In the genomic region with DNA sequence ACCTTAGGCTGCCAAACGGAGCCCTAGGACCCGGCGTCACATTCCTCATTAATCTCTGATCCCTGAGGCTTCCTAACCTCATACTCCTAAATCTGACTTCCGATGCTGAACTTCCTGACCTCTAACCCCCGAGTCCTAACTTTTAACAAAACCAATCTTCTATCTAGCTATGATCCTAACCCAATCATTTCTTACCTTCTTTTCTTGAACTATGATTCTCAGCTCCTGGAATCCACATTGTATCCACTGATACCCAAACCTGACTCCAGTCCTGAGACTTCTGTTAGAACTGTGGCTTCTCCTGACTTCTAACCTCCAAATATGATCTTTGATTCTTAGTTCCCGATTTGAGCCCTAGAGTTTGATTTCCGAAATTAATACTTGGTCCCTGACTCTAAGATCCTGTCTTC, we compare ENCODE assay signal across 8 cellular contexts. TPM values are rescaled to one million over a fixed set of nuclear protein-coding genes. Genes with fewer than 3 reads are reported as not detected.
DNase-seq lines count a peak whose midpoint lies in the region; ATAC-seq, FAIRE-seq and TF ChIP-seq lines count a peak whose summit lies in the region.

No MANE protein-coding gene starts in this region.

- no peak for ATAC-seq in activated T-cell treated with anti-CD3 and anti-CD28 coated beads, Interleukin-2, amount 50 U/mL, for 4 hours
- ATAC-seq in activated naive CD8-positive, alpha-beta T cell treated with anti-CD3 and anti-CD28 coated beads, Interleukin-2, amount 10 ng/mL, durations not matched to agents 7 days and 5 days (ENCODE audit: low read depth) = no peak
- ATAC-seq in HepG2 (no peak), HG03354 (IDR thresholded peaks at IDR 0.05; ENCODE audit: poor library complexity, severe bottlenecking, unreplicated experiment) (no peak)

- TF ChIP-seq EP300 in HepG2 (IDR thresholded peaks at IDR 0.05; ENCODE audit: low read depth in 2 of 2, low read length in 2 of 2) (no peak), HepG2 (CRISPR knock-in tag; IDR thresholded peaks at IDR 0.05; ENCODE audit: borderline replicate concordance) (no peak)

- TF ChIP-seq RAD21 in HepG2 (CRISPR knock-in tag; IDR thresholded peaks at IDR 0.05) = no peak

- peak; percentile 23 for FAIRE-seq in HepG2 (lab: Jason Lieb, UNC)

- 2% methylated on average over 7 of the region's 7 CpGs for WGBS in HepG2 (ENCODE audit: low lambda C conversion rate)

- H3K27ac Mint-ChIP-seq in activated naive CD8-positive, alpha-beta T cell treated with anti-CD3 and anti-CD28 coated beads, Interleukin-2, amount 10 ng/mL, durations not matched to agents 7 days and 5 days = peak overlapping the region; percentile 85

- no peaks in the 10 kb centered on the region for H4K20me1 ChIP-seq in HepG2 (ENCODE audit: insufficient read depth, low read length)

- TF ChIP-seq CTCF in HepG2 (CRISPR knock-in tag; IDR thresholded peaks at IDR 0.05) (no peak), tibial artery (IDR thresholded peaks at IDR 0.05) (no peak)

- in situ Hi-C loops in HepG2 (cut with HindIII; ENCODE audit: extremely low pct_ligation_motif_present, low pct_unique_long_range_greater_than_20kb) = loop anchor here (25.0 kb wide), 1 partner anchor 163 kb away; a partner anchor contains a TSS

- no peaks in the 10 kb centered on the region for H3K27me3 Mint-ChIP-seq in activated T-cell treated with anti-CD3 and anti-CD28 coated beads, Interleukin-2, amount 50 U/mL, for 4 hours (ENCODE audit: low read depth)
- H3K27me3 Mint-ChIP-seq in activated naive CD8-positive, alpha-beta T cell treated with anti-CD3 and anti-CD28 coated beads, Interleukin-2, amount 10 ng/mL, durations not matched to agents 7 days and 5 days = no peaks in the 10 kb centered on the region

- H3K4me2 ChIP-seq in HepG2 (ENCODE audit: low read depth, low read length) = peak overlapping the region; percentile 79

- H3K4me1 ChIP-seq in HepG2 (ENCODE audit: insufficient read depth, low read length) = peaks cover 37% of the 10 kb centered on the region
- peaks cover 0 to 38% (median 23%) of the 10 kb centered on the region in 4 donors for H3K4me1 ChIP-seq in tibial artery

- H3K9me3 Mint-ChIP-seq in activated T-cell treated with anti-CD3 and anti-CD28 coated beads, Interleukin-2, amount 50 U/mL, for 4 hours = no peaks in the 10 kb centered on the region
- H3K9me3 Mint-ChIP-seq in activated naive CD8-positive, alpha-beta T cell treated with anti-CD3 and anti-CD28 coated beads, Interleukin-2, amount 10 ng/mL, durations not matched to agents 7 days and 5 days = no peaks in the 10 kb centered on the region

- peak overlapping the region; percentile 73 for H3K27ac ChIP-seq in HepG2 (ENCODE audit: extremely low read length, insufficient read depth, low read length)
- H3K27ac ChIP-seq in tibial artery = peak overlapping the region; percentile 82 to 92

- no peak overlapping the region for H2AFZ ChIP-seq in HepG2 (ENCODE audit: low read length)

- H3K27me3 ChIP-seq in HepG2 (ENCODE audit: control insufficient read depth in 1 of 2, insufficient read depth in 2 of 2, low read length in 2 of 2) (no peaks in the 10 kb centered on the region; a peak in 1 of 5 replicates), tibial artery (no peaks in the 10 kb centered on the region)

- no peak for DNase-seq in activated T-cell treated with anti-CD3 and anti-CD28 coated beads, Interleukin-2, amount 50 U/mL, for 4 hours
- DNase-seq in activated T-cell treated with anti-CD3 and anti-CD28 coated beads for 4 hours = no peak
- no peak for DNase-seq in activated naive CD8-positive, alpha-beta T cell treated with anti-CD3 and anti-CD28 coated beads, Interleukin-2, amount 10 ng/mL, durations not matched to agents 7 days and 5 days
- DNase-seq in HepG2 (ENCODE audit: low spot score) = no peak
- DNase-seq in tibial artery = no peak
- DNase-seq in stimulated activated CD4-positive, alpha-beta T cell treated with anti-CD3 and anti-CD28 coated beads, Interleukin-2, amount 100 ng/mL, for 48 hours = no peak
- no peak for DNase-seq in KG1 (lab: John Stamatoyannopoulos, UW)

- TSS peak; percentile 89 for BruUV-seq in HepG2 (replicated peaks; lab: Mats Ljungman, UMichigan)

- H3K4me3 ChIP-seq in HepG2 (replicated peaks in 1 of 3; ENCODE audit: insufficient read depth in 1 of 3, low read depth in 2 of 3, low read length in 3 of 3) (peak overlapping the region; percentile 73 to 87 (median 83)), tibial artery (peak overlapping the region; percentile 63 to 88)

- H3K36me3 Mint-ChIP-seq in activated T-cell treated with anti-CD3 and anti-CD28 coated beads, Interleukin-2, amount 50 U/mL, for 4 hours (ENCODE audit: insufficient read depth) = peaks cover 13% of the 10 kb centered on the region
- peaks cover 20% of the 10 kb centered on the region for H3K36me3 Mint-ChIP-seq in activated naive CD8-positive, alpha-beta T cell treated with anti-CD3 and anti-CD28 coated beads, Interleukin-2, amount 10 ng/mL, durations not matched to agents 7 days and 5 days

- H3K4me1 Mint-ChIP-seq in activated T-cell treated with anti-CD3 and anti-CD28 coated beads, Interleukin-2, amount 50 U/mL, for 4 hours (ENCODE audit: low read depth) = peaks cover 41% of the 10 kb centered on the region
- peaks cover 33% of the 10 kb centered on the region for H3K4me1 Mint-ChIP-seq in activated naive CD8-positive, alpha-beta T cell treated with anti-CD3 and anti-CD28 coated beads, Interleukin-2, amount 10 ng/mL, durations not matched to agents 7 days and 5 days

- H3K36me3 ChIP-seq in HepG2 (replicated peaks in 1 of 2; ENCODE audit: control insufficient read depth in 1 of 2, insufficient read depth in 2 of 2, low read length in 2 of 2) = peaks cover 2 to 6% of the 10 kb centered on the region in 2 experiments; a peak in 3 of 5 replicates
- H3K36me3 ChIP-seq in tibial artery = peaks cover 5 to 21% (median 8%) of the 10 kb centered on the region in 3 donors

- TF ChIP-seq POLR2A in HepG2 (IDR thresholded peaks at IDR 0.05; ENCODE audit: insufficient read depth in 1 of 2, low read depth in 2 of 2, low read length in 2 of 2) = peak in 1 of 2 experiments; percentile 61; a peak in 1 of 4 replicates

- POLR2A ChIA-PET in activated naive CD8-positive, alpha-beta T cell treated with anti-CD3 and anti-CD28 coated beads, Interleukin-2, amount 10 ng/mL, durations not matched to agents 7 days and 5 days (lab: Charles Lee) = interaction anchor here (0.6 to 2.5 kb wide), 14 partner anchors 22 to 526 kb away, joined by 3 to 13 read pairs (median 4); a partner anchor contains a TSS
- POLR2A ChIA-PET in HepG2 (lab: Yijun Ruan, JAX) = interaction anchor here (0.7 to 2.5 kb wide), 17 partner anchors 17 to 281 kb away, joined by 3 to 24 read pairs (median 4); a partner anchor contains a TSS

- no peaks in the 10 kb centered on the region for H3K9me3 ChIP-seq in HepG2 (ENCODE audit: low read length)
- H3K9me3 ChIP-seq in tibial artery = no peaks in the 10 kb centered on the region

- H3K79me2 ChIP-seq in HepG2 (ENCODE audit: insufficient read depth, low read length) = peaks cover 1% of the 10 kb centered on the region

- intact Hi-C loops in HepG2 (cut with micrococcal nuclease; ENCODE audit: unreplicated experiment) = no loop called here
- intact Hi-C loops in tibial artery (cut with DNase I; ENCODE audit: low total_unique reads) = loop anchor here (2.0 to 10.0 kb wide), 2 partner anchors 51 to 285 kb away; a partner anchor contains a TSS

- H3K9ac ChIP-seq in HepG2 (ENCODE audit: insufficient read depth, low read depth, low read length) = peak overlapping the region; percentile 72

- CTCF ChIA-PET in HepG2 (lab: Yijun Ruan, JAX; ENCODE audit: low intra/inter-chr PET ratio, low total read pairs) = no interaction called here

- peak overlapping the region; percentile 94 for H3K4me3 Mint-ChIP-seq in activated T-cell treated with anti-CD3 and anti-CD28 coated beads, Interleukin-2, amount 50 U/mL, for 4 hours
- H3K4me3 Mint-ChIP-seq in activated naive CD8-positive, alpha-beta T cell treated with anti-CD3 and anti-CD28 coated beads, Interleukin-2, amount 10 ng/mL, durations not matched to agents 7 days and 5 days = peak overlapping the region; percentile 96

RNA-seq across cellular contexts. Expression of a gene that starts 0.5 kb away (rescaled TPM):
- 100 to 1,000 TPM; 150 to 174 (median 169) TPM for total RNA-seq in activated T-cell treated with anti-CD3 and anti-CD28 coated beads, Interleukin-2, amount 50 U/mL, for 4 hours
- 10 to 100 TPM; 30.0 to 31.1 TPM for total RNA-seq in activated naive CD8-positive, alpha-beta T cell treated with anti-CD3 and anti-CD28 coated beads, Interleukin-2, amount 10 ng/mL, durations not matched to agents 7 days and 5 days
- 13.8 and 14.9 TPM in 2 replicates for total RNA-seq in HepG2 (2016; rRNA removed; fragmentation: Illumina TruSeq; extraction: Trizol)
- total RNA-seq in HepG2 (2016; cell fraction: cytosol; rRNA removed; fragmentation: Illumina TruSeq; extraction: Trizol; ENCODE audit: low read depth) = 3.8 and 4.6 TPM in 2 replicates
- 14.4 and 14.7 TPM in 2 replicates for total RNA-seq in HepG2 (2016; cell fraction: insoluble cytoplasmic fraction; rRNA removed; fragmentation: Illumina TruSeq; extraction: Trizol)
- 8.1 and 8.2 TPM in 2 replicates for total RNA-seq in HepG2 (2016; cell fraction: membrane; rRNA removed; fragmentation: Illumina TruSeq; extraction: Trizol)
- total RNA-seq in HepG2 (2016; cell fraction: nucleus; rRNA removed; fragmentation: Illumina TruSeq; extraction: Trizol) = 6.0 and 6.9 TPM in 2 replicates
- 8.6 and 11.5 TPM in 2 replicates for polyA plus RNA-seq in HepG2 (2011; rRNA removed)
- 9.7 and 14.5 TPM in 2 replicates for polyA plus RNA-seq in HepG2 (2011; cell fraction: cytosol; rRNA removed)
- polyA plus RNA-seq in HepG2 (2011; cell fraction: nucleus; rRNA removed) = 8.5 and 9.1 TPM in 2 replicates
- 7.8 and 10.7 TPM in 2 replicates for polyA plus RNA-seq in HepG2 (2012)
- 6.7 and 8.7 TPM in 2 replicates for polyA plus RNA-seq in HepG2 (2016; cell fraction: cytosol; fragmentation: Illumina TruSeq; extraction: Trizol; ENCODE audit: low read depth)
- polyA plus RNA-seq in HepG2 (2016; cell fraction: insoluble cytoplasmic fraction; fragmentation: Illumina TruSeq; extraction: Trizol; ENCODE audit: low read depth) = 19.6 and 21.5 TPM in 2 replicates
- 9.9 and 11.1 TPM in 2 replicates for polyA plus RNA-seq in HepG2 (2016; cell fraction: membrane; fragmentation: Illumina TruSeq; extraction: Trizol; ENCODE audit: low read depth)
- 13.5 and 16.3 TPM in 2 replicates for polyA plus RNA-seq in HepG2 (2016; cell fraction: nucleus; fragmentation: Illumina TruSeq; extraction: Trizol; ENCODE audit: insufficient read depth, low read depth)
- 5.6 and 6.0 TPM in 2 replicates for polyA minus RNA-seq in HepG2 (2011; rRNA and poly(A)+ RNA removed; ENCODE audit: low replicate concordance)
- polyA minus RNA-seq in HepG2 (2011; cell fraction: cytosol; rRNA and poly(A)+ RNA removed) = 2.2 and 6.5 TPM in 2 replicates
- 1.2 and 1.9 TPM in 2 replicates for polyA minus RNA-seq in HepG2 (2011; cell fraction: nucleus; rRNA and poly(A)+ RNA removed)

RNA-seq across cellular contexts. Expression of a gene that starts 0.8 kb away (rescaled TPM):
- 10 to 100 TPM; 23.5 to 29.8 (median 27.3) TPM for total RNA-seq in activated T-cell treated with anti-CD3 and anti-CD28 coated beads, Interleukin-2, amount 50 U/mL, for 4 hours
- total RNA-seq in activated naive CD8-positive, alpha-beta T cell treated with anti-CD3 and anti-CD28 coated beads, Interleukin-2, amount 10 ng/mL, durations not matched to agents 7 days and 5 days = 10 to 100 TPM; 46.6 to 49.1 TPM
- total RNA-seq in HepG2 (2016; rRNA removed; fragmentation: Illumina TruSeq; extraction: Trizol) = 20.3 and 22.3 TPM in 2 replicates
- 14.3 and 15.2 TPM in 2 replicates for total RNA-seq in HepG2 (2016; cell fraction: cytosol; rRNA removed; fragmentation: Illumina TruSeq; extraction: Trizol; ENCODE audit: low read depth)
- 18.1 and 20.6 TPM in 2 replicates for total RNA-seq in HepG2 (2016; cell fraction: insoluble cytoplasmic fraction; rRNA removed; fragmentation: Illumina TruSeq; extraction: Trizol)
- total RNA-seq in HepG2 (2016; cell fraction: membrane; rRNA removed; fragmentation: Illumina TruSeq; extraction: Trizol) = 24.1 and 28.8 TPM in 2 replicates
- total RNA-seq in HepG2 (2016; cell fraction: nucleus; rRNA removed; fragmentation: Illumina TruSeq; extraction: Trizol) = 10.5 and 13.7 TPM in 2 replicates
- 26.1 and 32.6 TPM in 2 replicates for polyA plus RNA-seq in HepG2 (2011; rRNA removed)
- polyA plus RNA-seq in HepG2 (2011; cell fraction: cytosol; rRNA removed) = 20.9 and 26.0 TPM in 2 replicates
- 54.3 and 54.9 TPM in 2 replicates for polyA plus RNA-seq in HepG2 (2011; cell fraction: nucleus; rRNA removed)
- polyA plus RNA-seq in HepG2 (2012) = 17.1 and 18.5 TPM in 2 replicates
- polyA plus RNA-seq in HepG2 (2016; cell fraction: cytosol; fragmentation: Illumina TruSeq; extraction: Trizol; ENCODE audit: low read depth) = 19.1 and 22.5 TPM in 2 replicates
- 21.0 and 27.0 TPM in 2 replicates for polyA plus RNA-seq in HepG2 (2016; cell fraction: insoluble cytoplasmic fraction; fragmentation: Illumina TruSeq; extraction: Trizol; ENCODE audit: low read depth)
- 29.2 and 29.4 TPM in 2 replicates for polyA plus RNA-seq in HepG2 (2016; cell fraction: membrane; fragmentation: Illumina TruSeq; extraction: Trizol; ENCODE audit: low read depth)
- polyA plus RNA-seq in HepG2 (2016; cell fraction: nucleus; fragmentation: Illumina TruSeq; extraction: Trizol; ENCODE audit: insufficient read depth, low read depth) = 29.4 and 29.5 TPM in 2 replicates
- 15.5 and 28.6 TPM in 2 replicates for polyA minus RNA-seq in HepG2 (2011; rRNA and poly(A)+ RNA removed; ENCODE audit: low replicate concordance)
- polyA minus RNA-seq in HepG2 (2011; cell fraction: cytosol; rRNA and poly(A)+ RNA removed) = 12.0 and 12.7 TPM in 2 replicates
- polyA minus RNA-seq in HepG2 (2011; cell fraction: nucleus; rRNA and poly(A)+ RNA removed) = 10.3 and 11.2 TPM in 2 replicates

RNA-seq across cellular contexts. Expression of a gene that starts 11.8 kb away (rescaled TPM):
- under 1 TPM in 2 of 3 donors, not detected in 1; 0.33 to 0.63 TPM for total RNA-seq in activated T-cell treated with anti-CD3 and anti-CD28 coated beads, Interleukin-2, amount 50 U/mL, for 4 hours
- total RNA-seq in activated naive CD8-positive, alpha-beta T cell treated with anti-CD3 and anti-CD28 coated beads, Interleukin-2, amount 10 ng/mL, durations not matched to agents 7 days and 5 days = 1 to 10 TPM in 1 of 2 experiments, under 1 TPM in 1; 0.88 to 1.3 TPM
- not detected in 2 replicates for total RNA-seq in HepG2 (2016; rRNA removed; fragmentation: Illumina TruSeq; extraction: Trizol)
- total RNA-seq in HepG2 (2016; cell fraction: cytosol; rRNA removed; fragmentation: Illumina TruSeq; extraction: Trizol; ENCODE audit: low read depth) = not detected in 2 replicates
- total RNA-seq in HepG2 (2016; cell fraction: insoluble cytoplasmic fraction; rRNA removed; fragmentation: Illumina TruSeq; extraction: Trizol) = not detected in 2 replicates
- total RNA-seq in HepG2 (2016; cell fraction: membrane; rRNA removed; fragmentation: Illumina TruSeq; extraction: Trizol) = 0.17 TPM in 1 of 2 replicates, not detected in the other
- not detected in 2 replicates for total RNA-seq in HepG2 (2016; cell fraction: nucleus; rRNA removed; fragmentation: Illumina TruSeq; extraction: Trizol)
- 0.08 and 0.24 TPM in 2 replicates for polyA plus RNA-seq in HepG2 (2011; rRNA removed)
- polyA plus RNA-seq in HepG2 (2011; cell fraction: cytosol; rRNA removed) = 0.09 TPM in 1 of 2 replicates, not detected in the other
- polyA plus RNA-seq in HepG2 (2011; cell fraction: nucleus; rRNA removed) = 1.6 and 2.0 TPM in 2 replicates
- 0.15 and 0.33 TPM in 2 replicates for polyA plus RNA-seq in HepG2 (2012)
- not detected in 2 replicates for polyA plus RNA-seq in HepG2 (2016; cell fraction: cytosol; fragmentation: Illumina TruSeq; extraction: Trizol; ENCODE audit: low read depth)
- not detected in 2 replicates for polyA plus RNA-seq in HepG2 (2016; cell fraction: insoluble cytoplasmic fraction; fragmentation: Illumina TruSeq; extraction: Trizol; ENCODE audit: low read depth)
- polyA plus RNA-seq in HepG2 (2016; cell fraction: membrane; fragmentation: Illumina TruSeq; extraction: Trizol; ENCODE audit: low read depth) = not detected in 2 replicates
- 0.48 and 0.77 TPM in 2 replicates for polyA plus RNA-seq in HepG2 (2016; cell fraction: nucleus; fragmentation: Illumina TruSeq; extraction: Trizol; ENCODE audit: insufficient read depth, low read depth)
- polyA minus RNA-seq in HepG2 (2011; rRNA and poly(A)+ RNA removed; ENCODE audit: low replicate concordance) = 0.26 and 0.52 TPM in 2 replicates
- not detected in 2 replicates for polyA minus RNA-seq in HepG2 (2011; cell fraction: cytosol; rRNA and poly(A)+ RNA removed)
- polyA minus RNA-seq in HepG2 (2011; cell fraction: nucleus; rRNA and poly(A)+ RNA removed) = not detected in 2 replicates

RNA-seq across cellular contexts. Expression of a gene that starts 22.1 kb away (rescaled TPM):
- 10 to 100 TPM; 65.2 to 77.3 (median 68.6) TPM for total RNA-seq in activated T-cell treated with anti-CD3 and anti-CD28 coated beads, Interleukin-2, amount 50 U/mL, for 4 hours
- 10 to 100 TPM; 71.3 to 74.2 TPM for total RNA-seq in activated naive CD8-positive, alpha-beta T cell treated with anti-CD3 and anti-CD28 coated beads, Interleukin-2, amount 10 ng/mL, durations not matched to agents 7 days and 5 days
- total RNA-seq in HepG2 (2016; rRNA removed; fragmentation: Illumina TruSeq; extraction: Trizol) = 10.3 and 11.4 TPM in 2 replicates
- total RNA-seq in HepG2 (2016; cell fraction: cytosol; rRNA removed; fragmentation: Illumina TruSeq; extraction: Trizol; ENCODE audit: low read depth) = 4.4 and 4.8 TPM in 2 replicates
- 11.9 and 12.4 TPM in 2 replicates for total RNA-seq in HepG2 (2016; cell fraction: insoluble cytoplasmic fraction; rRNA removed; fragmentation: Illumina TruSeq; extraction: Trizol)
- 8.3 and 11.2 TPM in 2 replicates for total RNA-seq in HepG2 (2016; cell fraction: membrane; rRNA removed; fragmentation: Illumina TruSeq; extraction: Trizol)
- 5.0 and 8.7 TPM in 2 replicates for total RNA-seq in HepG2 (2016; cell fraction: nucleus; rRNA removed; fragmentation: Illumina TruSeq; extraction: Trizol)
- 18.0 and 18.5 TPM in 2 replicates for polyA plus RNA-seq in HepG2 (2011; rRNA removed)
- polyA plus RNA-seq in HepG2 (2011; cell fraction: cytosol; rRNA removed) = 13.8 and 14.5 TPM in 2 replicates
- polyA plus RNA-seq in HepG2 (2011; cell fraction: nucleus; rRNA removed) = 23.0 and 23.9 TPM in 2 replicates
- polyA plus RNA-seq in HepG2 (2012) = 8.6 and 10.2 TPM in 2 replicates
- polyA plus RNA-seq in HepG2 (2016; cell fraction: cytosol; fragmentation: Illumina TruSeq; extraction: Trizol; ENCODE audit: low read depth) = 2.4 and 2.6 TPM in 2 replicates
- polyA plus RNA-seq in HepG2 (2016; cell fraction: insoluble cytoplasmic fraction; fragmentation: Illumina TruSeq; extraction: Trizol; ENCODE audit: low read depth) = 9.1 and 12.2 TPM in 2 replicates
- 5.3 and 6.5 TPM in 2 replicates for polyA plus RNA-seq in HepG2 (2016; cell fraction: membrane; fragmentation: Illumina TruSeq; extraction: Trizol; ENCODE audit: low read depth)
- polyA plus RNA-seq in HepG2 (2016; cell fraction: nucleus; fragmentation: Illumina TruSeq; extraction: Trizol; ENCODE audit: insufficient read depth, low read depth) = 12.7 and 15.7 TPM in 2 replicates
- 3.7 and 14.6 TPM in 2 replicates for polyA minus RNA-seq in HepG2 (2011; rRNA and poly(A)+ RNA removed; ENCODE audit: low replicate concordance)
- 5.7 and 7.2 TPM in 2 replicates for polyA minus RNA-seq in HepG2 (2011; cell fraction: cytosol; rRNA and poly(A)+ RNA removed)
- 9.9 and 10.7 TPM in 2 replicates for polyA minus RNA-seq in HepG2 (2011; cell fraction: nucleus; rRNA and poly(A)+ RNA removed)

RNA-seq across cellular contexts. Expression of a gene that starts 30.3 kb away (rescaled TPM):
- total RNA-seq in activated T-cell treated with anti-CD3 and anti-CD28 coated beads, Interleukin-2, amount 50 U/mL, for 4 hours = 10 to 100 TPM; 42.5 to 49.5 (median 46.8) TPM
- 10 to 100 TPM; 35.6 to 40.7 TPM for total RNA-seq in activated naive CD8-positive, alpha-beta T cell treated with anti-CD3 and anti-CD28 coated beads, Interleukin-2, amount 10 ng/mL, durations not matched to agents 7 days and 5 days
- total RNA-seq in HepG2 (2016; rRNA removed; fragmentation: Illumina TruSeq; extraction: Trizol) = 30.1 and 48.6 TPM in 2 replicates
- 17.3 and 23.4 TPM in 2 replicates for total RNA-seq in HepG2 (2016; cell fraction: cytosol; rRNA removed; fragmentation: Illumina TruSeq; extraction: Trizol; ENCODE audit: low read depth)
- total RNA-seq in HepG2 (2016; cell fraction: insoluble cytoplasmic fraction; rRNA removed; fragmentation: Illumina TruSeq; extraction: Trizol) = 25.7 and 50.3 TPM in 2 replicates
- total RNA-seq in HepG2 (2016; cell fraction: membrane; rRNA removed; fragmentation: Illumina TruSeq; extraction: Trizol) = 19.8 TPM in 2 replicates
- total RNA-seq in HepG2 (2016; cell fraction: nucleus; rRNA removed; fragmentation: Illumina TruSeq; extraction: Trizol) = 43.2 and 49.1 TPM in 2 replicates
- 40.0 and 41.5 TPM in 2 replicates for polyA plus RNA-seq in HepG2 (2011; rRNA removed)
- polyA plus RNA-seq in HepG2 (2011; cell fraction: cytosol; rRNA removed) = 14.5 and 33.6 TPM in 2 replicates
- polyA plus RNA-seq in HepG2 (2011; cell fraction: nucleus; rRNA removed) = 222 and 300 TPM in 2 replicates
- 22.4 and 26.7 TPM in 2 replicates for polyA plus RNA-seq in HepG2 (2012)
- 11.3 and 13.5 TPM in 2 replicates for polyA plus RNA-seq in HepG2 (2016; cell fraction: cytosol; fragmentation: Illumina TruSeq; extraction: Trizol; ENCODE audit: low read depth)
- 26.8 and 33.0 TPM in 2 replicates for polyA plus RNA-seq in HepG2 (2016; cell fraction: insoluble cytoplasmic fraction; fragmentation: Illumina TruSeq; extraction: Trizol; ENCODE audit: low read depth)
- 16.0 and 17.2 TPM in 2 replicates for polyA plus RNA-seq in HepG2 (2016; cell fraction: membrane; fragmentation: Illumina TruSeq; extraction: Trizol; ENCODE audit: low read depth)
- polyA plus RNA-seq in HepG2 (2016; cell fraction: nucleus; fragmentation: Illumina TruSeq; extraction: Trizol; ENCODE audit: insufficient read depth, low read depth) = 104 and 118 TPM in 2 replicates
- 42.2 and 59.1 TPM in 2 replicates for polyA minus RNA-seq in HepG2 (2011; rRNA and poly(A)+ RNA removed; ENCODE audit: low replicate concordance)
- 14.7 and 27.3 TPM in 2 replicates for polyA minus RNA-seq in HepG2 (2011; cell fraction: cytosol; rRNA and poly(A)+ RNA removed)
- 31.5 and 33.4 TPM in 2 replicates for polyA minus RNA-seq in HepG2 (2011; cell fraction: nucleus; rRNA and poly(A)+ RNA removed)

Comparison
In these comparisons a context has a peak if more than half of its experiments do, and no peak if none do; other contexts are left out.
1. RNA of a gene that starts 0.5 kb away (total RNA-seq): 150 to 174 TPM in activated T-cell treated with anti-CD3 and anti-CD28 coated beads, Interleukin-2, amount 50 U/mL, for 4 hours; 30.0 to 31.1 TPM in activated naive CD8-positive, alpha-beta T cell treated with anti-CD3 and anti-CD28 coated beads, Interleukin-2, amount 10 ng/mL, durations not matched to agents 7 days and 5 days and 3.8 to 14.9 TPM in HepG2; every median in the first group is over 4 times any median in the second.